33 cellular contexts compared by ENCODE assay signal in the genomic region with DNA sequence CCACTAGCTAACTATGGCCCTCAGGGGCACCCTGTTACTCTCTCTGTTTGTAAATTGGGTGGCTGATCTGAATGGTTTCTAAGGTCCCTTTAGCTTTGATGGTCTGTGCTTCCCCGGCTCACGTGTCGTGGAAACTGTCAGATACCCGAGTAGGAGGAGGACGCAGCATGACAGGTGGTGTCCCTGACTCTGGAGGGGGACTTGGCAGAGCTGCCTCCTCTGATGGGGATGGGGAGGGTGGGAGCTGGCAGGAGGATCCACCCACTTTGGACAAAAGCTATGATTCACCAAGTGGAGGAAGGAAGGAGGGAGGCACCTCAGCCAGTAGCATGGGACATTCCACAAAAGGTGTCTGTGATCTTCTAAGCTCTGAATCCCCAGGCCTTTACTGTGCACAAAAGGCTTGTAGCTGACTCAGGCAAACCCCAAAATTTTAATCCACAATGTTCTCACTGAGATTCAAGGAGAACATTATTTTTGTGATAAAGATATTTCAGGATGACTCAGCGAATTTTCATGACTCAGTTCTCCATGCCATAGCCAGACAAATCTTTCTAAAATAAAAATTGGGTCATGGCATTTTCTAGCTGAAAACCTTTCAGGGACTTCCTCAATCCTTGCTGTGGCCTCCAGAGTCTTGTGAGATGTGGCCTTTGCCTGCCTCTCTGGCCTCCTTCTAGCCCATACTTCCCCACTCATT.
DNase-seq lines count a peak whose midpoint lies in the region; ATAC-seq and TF ChIP-seq lines count a peak whose summit lies in the region.
"Had no signal": no experiment of that assay in that cellular context is flagged by ENCODE, and none has a peak within 500 bp of the region (broad histone marks: within the 10 kb centered on the region; RNA-seq: fewer than 3 reads in every experiment).

No MANE protein-coding gene starts in this region.

- H2AFZ ChIP-seq in PC-9, result no peak overlapping the region

- no peaks in the 10 kb centered on the region for H3K9me2 ChIP-seq in PC-9 (ENCODE audit: insufficient read depth)

- H3K27ac Mint-ChIP-seq in activated naive CD8-positive, alpha-beta T cell treated with anti-CD3 and anti-CD28 coated beads, Interleukin-2, amount 50 U/mL, for 24 hours, result peak overlapping the region; percentile 43
- H3K27ac Mint-ChIP-seq in activated naive CD8-positive, alpha-beta T cell treated with anti-CD3 and anti-CD28 coated beads for 36 hours, result no peak overlapping the region
- no peak overlapping the region for H3K27ac Mint-ChIP-seq in activated T-helper 1 cell treated with anti-CD3 and anti-CD28 coated beads, Interleukin-12 subunit alpha, Interleukin-12 subunit beta, Interleukin-2, Interleukin-4 antibody, amounts not matched to agents 30 ng/mL and 10 ng/mL and 1 ng/mL, durations not matched to agents 14 hours and 24 hours and 36 hours
- H3K27ac Mint-ChIP-seq: activated naive CD4-positive, alpha-beta T cell treated with anti-CD3 and anti-CD28 coated beads for 36 hours; B cell; immature natural killer cell; mesothelial cell of epicardium; progenitor cell of endocrine pancreas had no signal

- no peaks in the 10 kb centered on the region for H3K9me3 ChIP-seq in SJCRH30 (replicated peaks)
- no peaks in the 10 kb centered on the region for H3K9me3 ChIP-seq in PC-9 (ENCODE audit: insufficient read depth, low read depth)
- H3K9me3 ChIP-seq: breast epithelium, neutrophil, thyroid gland, vagina had no signal

- no peak overlapping the region for H3K4me2 ChIP-seq in PC-9

- H3K4me3 ChIP-seq in SJCRH30, result no peak overlapping the region
- H3K4me3 ChIP-seq in PC-9, result no peak overlapping the region
- H3K4me3 ChIP-seq: breast epithelium, thyroid gland, vagina had no signal

- H3K36me3 ChIP-seq in SJCRH30, result no peaks in the 10 kb centered on the region
- H3K36me3 ChIP-seq in PC-9 (ENCODE audit: low read depth), result no peaks in the 10 kb centered on the region
- H3K36me3 ChIP-seq: breast epithelium, neutrophil, thyroid gland, vagina had no signal

- H3K27me3 ChIP-seq in SJCRH30 (no peaks in the 10 kb centered on the region), PC-9 (ENCODE audit: insufficient read depth, low read depth) (no peaks in the 10 kb centered on the region)
- H3K27me3 ChIP-seq: breast epithelium, neutrophil, thyroid gland, vagina had no signal

- H4K20me1 ChIP-seq in PC-9 (ENCODE audit: insufficient read depth), result no peaks in the 10 kb centered on the region

- H3K27me3 Mint-ChIP-seq in activated naive CD8-positive, alpha-beta T cell treated with anti-CD3 and anti-CD28 coated beads, Interleukin-2, amount 50 U/mL, for 24 hours, result peaks cover 3% of the 10 kb centered on the region
- no peaks in the 10 kb centered on the region for H3K27me3 Mint-ChIP-seq in activated naive CD8-positive, alpha-beta T cell treated with anti-CD3 and anti-CD28 coated beads for 36 hours
- H3K27me3 Mint-ChIP-seq in activated T-helper 1 cell treated with anti-CD3 and anti-CD28 coated beads, Interleukin-12 subunit alpha, Interleukin-12 subunit beta, Interleukin-2, Interleukin-4 antibody, amounts not matched to agents 30 ng/mL and 10 ng/mL and 1 ng/mL, durations not matched to agents 14 hours and 24 hours and 36 hours (ENCODE audit: insufficient read depth), result no peaks in the 10 kb centered on the region
- H3K27me3 Mint-ChIP-seq: B cell had no signal

- no peaks in the 10 kb centered on the region for H3K79me2 ChIP-seq in PC-9 (ENCODE audit: low read depth)

- DNase-seq in activated naive CD8-positive, alpha-beta T cell treated with anti-CD3 and anti-CD28 coated beads, Interleukin-2, amount 50 U/mL, for 24 hours, result no peak
- no peak for DNase-seq in activated naive CD8-positive, alpha-beta T cell treated with anti-CD3 and anti-CD28 coated beads for 36 hours
- DNase-seq in SJCRH30 (peak; percentile 80 to 81), iPS-NIHi7 (ENCODE audit: extremely low spot score) (peak; percentile 23), stromal cell of bone marrow (ENCODE audit: low read depth) (peak; percentile 3), PC-9 (no peak), NK-92 (lab: John Stamatoyannopoulos, UW; ENCODE audit: unreplicated experiment) (no peak)
- no peak for DNase-seq in activated T-helper 1 cell treated with anti-CD3 and anti-CD28 coated beads, Interleukin-12 subunit alpha, Interleukin-12 subunit beta, Interleukin-2, Interleukin-4 antibody, amounts not matched to agents 30 ng/mL and 10 ng/mL and 1 ng/mL, durations not matched to agents 14 hours and 24 hours and 36 hours (ENCODE audit: low spot score)
- DNase-seq: activated CD4-positive, alpha-beta T cell treated with anti-CD3 and anti-CD28 coated beads, Interleukin-2, amount 50 U/mL, for 48 hours; activated CD4-positive, CD25-positive, alpha-beta regulatory T cell treated with anti-CD3 and anti-CD28 coated beads, Interleukin-2, amount 50 U/mL, for 72 hours; activated CD8-positive, alpha-beta memory T cell treated with anti-CD3 and anti-CD28 coated beads, Interleukin-2, amount 50 U/mL, for 48 hours; activated naive CD4-positive, alpha-beta T cell treated with anti-CD3 and anti-CD28 coated beads for 36 hours; amniotic stem cell; CD4-positive, alpha-beta memory T cell; H7; immature natural killer cell; Karpas-422; left ventricle myocardium superior; NCI-H1436; NCI-H2081 treated with DMSO at 0.1 percent for 48 hours; SHP77; stimulated activated CD4-positive, alpha-beta T cell treated with anti-CD3 and anti-CD28 coated beads, Interleukin-12 subunit alpha, Interleukin-12 subunit beta, amount 100 ng/mL, for 4 hours; stimulated activated CD4-positive, alpha-beta T cell treated with anti-CD3 and anti-CD28 coated beads, Interleukin-2, amount 100 ng/mL, for 48 hours; stimulated activated naive CD8-positive, alpha-beta T cell treated with anti-CD3 and anti-CD28 coated beads, Interleukin-15, amount 100 ng/mL, for 72 hours; T-helper 2 cell; thyroid gland had no signal

- H3K27ac ChIP-seq in SJCRH30 (no peak overlapping the region), PC-9 (no peak overlapping the region)
- H3K27ac ChIP-seq: breast epithelium, neutrophil, thyroid gland, vagina had no signal

- H3K4me1 ChIP-seq in SJCRH30 (peaks cover 10% of the 10 kb centered on the region), PC-9 (replicated peaks; ENCODE audit: insufficient read depth) (no peaks in the 10 kb centered on the region)
- H3K4me1 ChIP-seq: breast epithelium, thyroid gland, vagina had no signal

- intact Hi-C loops in PC-9 (cut with micrococcal nuclease; ENCODE audit: unreplicated experiment), result no loop called here
- intact Hi-C loops in activated T-helper 1 cell treated with anti-CD3 and anti-CD28 coated beads, Interleukin-12 subunit alpha, Interleukin-12 subunit beta, Interleukin-2, Interleukin-4 antibody, amounts not matched to agents 30 ng/mL and 10 ng/mL and 1 ng/mL, durations not matched to agents 14 hours and 24 hours and 36 hours (cut with micrococcal nuclease), result no loop called here

- no peak for ATAC-seq in activated naive CD8-positive, alpha-beta T cell treated with anti-CD3 and anti-CD28 coated beads, Interleukin-2, amount 50 U/mL, for 24 hours
- ATAC-seq: left ventricle myocardium superior; sciatic nerve; stimulated activated naive CD8-positive, alpha-beta T cell treated with anti-CD3 and anti-CD28 coated beads, Interleukin-15, amount 100 ng/mL, for 72 hours had no signal

- no peaks in the 10 kb centered on the region for H3F3A ChIP-seq in PC-9 (ENCODE audit: insufficient read depth, low read depth)

- no peaks in the 10 kb centered on the region for H3K4me1 Mint-ChIP-seq in activated naive CD8-positive, alpha-beta T cell treated with anti-CD3 and anti-CD28 coated beads, Interleukin-2, amount 50 U/mL, for 24 hours
- H3K4me1 Mint-ChIP-seq in activated naive CD8-positive, alpha-beta T cell treated with anti-CD3 and anti-CD28 coated beads for 36 hours, result no peaks in the 10 kb centered on the region
- H3K4me1 Mint-ChIP-seq in activated T-helper 1 cell treated with anti-CD3 and anti-CD28 coated beads, Interleukin-12 subunit alpha, Interleukin-12 subunit beta, Interleukin-2, Interleukin-4 antibody, amounts not matched to agents 30 ng/mL and 10 ng/mL and 1 ng/mL, durations not matched to agents 14 hours and 24 hours and 36 hours (ENCODE audit: low read depth), result no peaks in the 10 kb centered on the region
- H3K4me1 Mint-ChIP-seq: B cell; CD4-positive, alpha-beta memory T cell; immature natural killer cell; mesothelial cell of epicardium; stimulated activated naive CD8-positive, alpha-beta T cell treated with anti-CD3 and anti-CD28 coated beads, Interleukin-15, amount 100 ng/mL, for 72 hours had no signal

- CTCF ChIA-PET in PC-9 (lab: Charles Lee), result no interaction called here

- H3K9me3 Mint-ChIP-seq in activated naive CD8-positive, alpha-beta T cell treated with anti-CD3 and anti-CD28 coated beads, Interleukin-2, amount 50 U/mL, for 24 hours, result no peaks in the 10 kb centered on the region
- no peaks in the 10 kb centered on the region for H3K9me3 Mint-ChIP-seq in activated naive CD8-positive, alpha-beta T cell treated with anti-CD3 and anti-CD28 coated beads for 36 hours
- H3K9me3 Mint-ChIP-seq in activated T-helper 1 cell treated with anti-CD3 and anti-CD28 coated beads, Interleukin-12 subunit alpha, Interleukin-12 subunit beta, Interleukin-2, Interleukin-4 antibody, amounts not matched to agents 30 ng/mL and 10 ng/mL and 1 ng/mL, durations not matched to agents 14 hours and 24 hours and 36 hours, result no peaks in the 10 kb centered on the region
- H3K9me3 Mint-ChIP-seq: activated naive CD4-positive, alpha-beta T cell treated with anti-CD3 and anti-CD28 coated beads for 36 hours had no signal

- POLR2A ChIA-PET in PC-9 (lab: Charles Lee; ENCODE audit: unreplicated experiment), result no interaction called here

- BruUV-seq in PC-9 (replicated peaks; lab: Mats Ljungman, UMichigan), result no TSS peak

- no peaks in the 10 kb centered on the region for H3K36me3 Mint-ChIP-seq in activated naive CD8-positive, alpha-beta T cell treated with anti-CD3 and anti-CD28 coated beads, Interleukin-2, amount 50 U/mL, for 24 hours (ENCODE audit: low read depth)
- no peaks in the 10 kb centered on the region for H3K36me3 Mint-ChIP-seq in activated naive CD8-positive, alpha-beta T cell treated with anti-CD3 and anti-CD28 coated beads for 36 hours
- no peaks in the 10 kb centered on the region for H3K36me3 Mint-ChIP-seq in activated T-helper 1 cell treated with anti-CD3 and anti-CD28 coated beads, Interleukin-12 subunit alpha, Interleukin-12 subunit beta, Interleukin-2, Interleukin-4 antibody, amounts not matched to agents 30 ng/mL and 10 ng/mL and 1 ng/mL, durations not matched to agents 14 hours and 24 hours and 36 hours (ENCODE audit: low read depth)
- H3K36me3 Mint-ChIP-seq: CD4-positive, alpha-beta memory T cell; immature natural killer cell; mesothelial cell of epicardium had no signal

- TF ChIP-seq CTCF in PC-9 (conservative IDR thresholded peaks at IDR 0.05), result no peak

- no peak overlapping the region for H3K4me3 Mint-ChIP-seq in activated naive CD8-positive, alpha-beta T cell treated with anti-CD3 and anti-CD28 coated beads, Interleukin-2, amount 50 U/mL, for 24 hours
- no peak overlapping the region for H3K4me3 Mint-ChIP-seq in activated naive CD8-positive, alpha-beta T cell treated with anti-CD3 and anti-CD28 coated beads for 36 hours
- H3K4me3 Mint-ChIP-seq in activated T-helper 1 cell treated with anti-CD3 and anti-CD28 coated beads, Interleukin-12 subunit alpha, Interleukin-12 subunit beta, Interleukin-2, Interleukin-4 antibody, amounts not matched to agents 30 ng/mL and 10 ng/mL and 1 ng/mL, durations not matched to agents 14 hours and 24 hours and 36 hours, result no peak overlapping the region
- H3K4me3 Mint-ChIP-seq: activated naive CD4-positive, alpha-beta T cell treated with anti-CD3 and anti-CD28 coated beads for 36 hours; B cell; CD4-positive, alpha-beta memory T cell; immature natural killer cell; mesothelial cell of epicardium; stimulated activated naive CD8-positive, alpha-beta T cell treated with anti-CD3 and anti-CD28 coated beads, Interleukin-15, amount 100 ng/mL, for 72 hours had no signal

Comparison
In these comparisons a context has a peak if more than half of its experiments do, and no peak if none do; other contexts are left out.
1. DNase-seq: peak in SJCRH30 (2 of 2), iPS-NIHi7 (single experiment) and stromal cell of bone marrow (single experiment); none in activated naive CD8-positive, alpha-beta T cell treated with anti-CD3 and anti-CD28 coated beads, Interleukin-2, amount 50 U/mL, for 24 hours (single experiment), activated naive CD8-positive, alpha-beta T cell treated with anti-CD3 and anti-CD28 coated beads for 36 hours (single experiment), PC-9 (0 of 2), NK-92 (single experiment) and activated T-helper 1 cell treated with anti-CD3 and anti-CD28 coated beads, Interleukin-12 subunit alpha, Interleukin-12 subunit beta, Interleukin-2, Interleukin-4 antibody, amounts not matched to agents 30 ng/mL and 10 ng/mL and 1 ng/mL, durations not matched to agents 14 hours and 24 hours and 36 hours (single experiment).